In genomic region chr1:149927535-149928387, GRCh38 we compare ENCODE assay signal across 1 cellular context.
TF ChIP-seq lines count a peak whose summit lies in the region.

TSS of gene SF3B4 (minus strand) at chr1:149927803. CDS start at chr1:149927759, 44 bp downstream.

TF ChIP-seq in HepG2, 621 proteins besides CTCF, POLR2A, EP300 and RAD21 (continued from another document and continues in another):
- TF ChIP-seq SP1 (IDR thresholded peaks at IDR 0.05) (no peak), SP1 (CRISPR knock-in tag; IDR thresholded peaks at IDR 0.05) (peak; percentile 93), ZNF746 (CRISPR knock-in tag; IDR thresholded peaks at IDR 0.05) (0 out of 2 replicates have a peak, but pooled peaks have one; percentile 55), SRF (IDR thresholded peaks at IDR 0.05; ENCODE audit: low read depth, low read length) (0 out of 2 replicates have a peak, but pooled peaks have one; percentile 21), SP5 (CRISPR knock-in tag; IDR thresholded peaks at IDR 0.05; ENCODE audit: borderline replicate concordance, low read depth) (peak; percentile 83), TCF7L2 (IDR thresholded peaks at IDR 0.05; ENCODE audit: low read depth, low read length) (no peak), ZNF879 (CRISPR knock-in tag; IDR thresholded peaks at IDR 0.05) (no peak), ZNF709 (CRISPR knock-in tag; IDR thresholded peaks at IDR 0.05) (no peak), ZBTB49 (CRISPR knock-in tag; IDR thresholded peaks at IDR 0.05; ENCODE audit: borderline replicate concordance) (0 out of 2 replicates have a peak, but pooled peaks have one; percentile 39), PTBP1 (IDR thresholded peaks at IDR 0.05; ENCODE audit: low read depth, low read length, poor library complexity, severe bottlenecking) (no peak), HDAC2 (CRISPR knock-in tag; IDR thresholded peaks at IDR 0.05) (peak; percentile 77), SALL1 (CRISPR knock-in tag; IDR thresholded peaks at IDR 0.05) (peak; percentile 69; the same call in 1 of the 2 replicates), KDM5A (IDR thresholded peaks at IDR 0.05; ENCODE audit: borderline replicate concordance, low read length) (peak; percentile 88), UBTF (CRISPR knock-in tag; IDR thresholded peaks at IDR 0.05) (peak; percentile 62), NFKB2 (CRISPR knock-in tag; IDR thresholded peaks at IDR 0.05; ENCODE audit: borderline replicate concordance) (peak; percentile 63; the same call in 1 of the 2 replicates), ZNF749 (CRISPR knock-in tag; IDR thresholded peaks at IDR 0.05; ENCODE audit: borderline replicate concordance) (0 out of 2 replicates have a peak, but pooled peaks have one; percentile 68), MIXL1 (CRISPR knock-in tag; IDR thresholded peaks at IDR 0.05) (peak; percentile 9; the same call in 1 of the 2 replicates), EEA1 (CRISPR knock-in tag; IDR thresholded peaks at IDR 0.05; ENCODE audit: borderline replicate concordance) (no peak), ZFP37 (CRISPR knock-in tag; IDR thresholded peaks at IDR 0.05; ENCODE audit: borderline replicate concordance) (no peak; the same call in 1 of the 2 replicates), FUBP1 (CRISPR knock-in tag; IDR thresholded peaks at IDR 0.05; ENCODE audit: borderline replicate concordance) (0 out of 2 replicates have a peak, but pooled peaks have one; percentile 71), ZNF232 (CRISPR knock-in tag; IDR thresholded peaks at IDR 0.05; ENCODE audit: borderline replicate concordance) (peak; percentile 34; the same call in 1 of the 2 replicates), POLR2G (IDR thresholded peaks at IDR 0.05; ENCODE audit: low read depth, low read length) (peak; percentile 99), ZNF138 (CRISPR knock-in tag; IDR thresholded peaks at IDR 0.05; ENCODE audit: low read depth) (no peak), HMGXB4 (CRISPR knock-in tag; IDR thresholded peaks at IDR 0.05; ENCODE audit: borderline replicate concordance in 1 of 2, low read depth in 1 of 2) (peak; percentile 79 to 88), ZC3H13 (CRISPR knock-in tag; IDR thresholded peaks at IDR 0.05) (peak; percentile 73; the same call in 1 of the 2 replicates), KDM4B (CRISPR knock-in tag; IDR thresholded peaks at IDR 0.05) (0 out of 2 replicates have a peak, but pooled peaks have one; percentile 27), ZNF672 (CRISPR knock-in tag; IDR thresholded peaks at IDR 0.05) (0 out of 2 replicates have a peak, but pooled peaks have one; percentile 66), SOX13 (IDR thresholded peaks at IDR 0.05) (no peak), SOX13 (CRISPR knock-in tag; conservative IDR thresholded peaks at IDR 0.05 in 1 of 2, IDR thresholded peaks at IDR 0.05 in 1 of 2) (no peak; a peak in 1 of 4 replicates), KLF9 (CRISPR knock-in tag; IDR thresholded peaks at IDR 0.05; ENCODE audit: low read depth) (peak; percentile 55; the same call in 1 of the 2 replicates), IRF2 (CRISPR knock-in tag; IDR thresholded peaks at IDR 0.05) (peak; percentile 89), ZNF350 (CRISPR knock-in tag; IDR thresholded peaks at IDR 0.05; ENCODE audit: borderline replicate concordance, low read depth) (peak; percentile 65; the same call in 1 of the 2 replicates), SIX4 (CRISPR knock-in tag; IDR thresholded peaks at IDR 0.05) (no peak), SIN3B (IDR thresholded peaks at IDR 0.05; ENCODE audit: low read length) (peak; percentile 53)
- TF ChIP-seq, protein P1, sequence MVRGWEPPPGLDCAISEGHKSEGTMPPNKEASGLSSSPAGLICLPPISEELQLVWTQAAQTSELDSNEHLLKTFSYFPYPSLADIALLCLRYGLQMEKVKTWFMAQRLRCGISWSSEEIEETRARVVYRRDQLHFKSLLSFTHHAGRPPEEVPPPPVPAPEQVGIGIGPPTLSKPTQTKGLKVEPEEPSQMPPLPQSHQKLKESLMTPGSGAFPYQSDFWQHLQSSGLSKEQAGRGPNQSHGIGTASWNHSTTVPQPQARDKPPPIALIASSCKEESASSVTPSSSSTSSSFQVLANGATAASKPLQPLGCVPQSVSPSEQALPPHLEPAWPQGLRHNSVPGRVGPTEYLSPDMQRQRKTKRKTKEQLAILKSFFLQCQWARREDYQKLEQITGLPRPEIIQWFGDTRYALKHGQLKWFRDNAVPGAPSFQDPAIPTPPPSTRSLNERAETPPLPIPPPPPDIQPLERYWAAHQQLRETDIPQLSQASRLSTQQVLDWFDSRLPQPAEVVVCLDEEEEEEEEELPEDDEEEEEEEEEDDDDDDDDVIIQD (CRISPR knock-in tag; IDR thresholded peaks at IDR 0.05; ENCODE audit: low read depth), result peak; percentile 38; the same call in 1 of the 2 replicates
- TF ChIP-seq, protein P2, sequence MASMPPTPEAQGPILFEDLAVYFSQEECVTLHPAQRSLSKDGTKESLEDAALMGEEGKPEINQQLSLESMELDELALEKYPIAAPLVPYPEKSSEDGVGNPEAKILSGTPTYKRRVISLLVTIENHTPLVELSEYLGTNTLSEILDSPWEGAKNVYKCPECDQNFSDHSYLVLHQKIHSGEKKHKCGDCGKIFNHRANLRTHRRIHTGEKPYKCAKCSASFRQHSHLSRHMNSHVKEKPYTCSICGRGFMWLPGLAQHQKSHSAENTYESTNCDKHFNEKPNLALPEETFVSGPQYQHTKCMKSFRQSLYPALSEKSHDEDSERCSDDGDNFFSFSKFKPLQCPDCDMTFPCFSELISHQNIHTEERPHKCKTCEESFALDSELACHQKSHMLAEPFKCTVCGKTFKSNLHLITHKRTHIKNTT (CRISPR knock-in tag; IDR thresholded peaks at IDR 0.05), result no peak
- TF ChIP-seq, protein P3, sequence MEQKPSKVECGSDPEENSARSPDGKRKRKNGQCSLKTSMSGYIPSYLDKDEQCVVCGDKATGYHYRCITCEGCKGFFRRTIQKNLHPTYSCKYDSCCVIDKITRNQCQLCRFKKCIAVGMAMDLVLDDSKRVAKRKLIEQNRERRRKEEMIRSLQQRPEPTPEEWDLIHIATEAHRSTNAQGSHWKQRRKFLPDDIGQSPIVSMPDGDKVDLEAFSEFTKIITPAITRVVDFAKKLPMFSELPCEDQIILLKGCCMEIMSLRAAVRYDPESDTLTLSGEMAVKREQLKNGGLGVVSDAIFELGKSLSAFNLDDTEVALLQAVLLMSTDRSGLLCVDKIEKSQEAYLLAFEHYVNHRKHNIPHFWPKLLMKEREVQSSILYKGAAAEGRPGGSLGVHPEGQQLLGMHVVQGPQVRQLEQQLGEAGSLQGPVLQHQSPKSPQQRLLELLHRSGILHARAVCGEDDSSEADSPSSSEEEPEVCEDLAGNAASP (CRISPR knock-in tag; IDR thresholded peaks at IDR 0.05; ENCODE audit: borderline replicate concordance), result no peak
- TF ChIP-seq, protein P4, sequence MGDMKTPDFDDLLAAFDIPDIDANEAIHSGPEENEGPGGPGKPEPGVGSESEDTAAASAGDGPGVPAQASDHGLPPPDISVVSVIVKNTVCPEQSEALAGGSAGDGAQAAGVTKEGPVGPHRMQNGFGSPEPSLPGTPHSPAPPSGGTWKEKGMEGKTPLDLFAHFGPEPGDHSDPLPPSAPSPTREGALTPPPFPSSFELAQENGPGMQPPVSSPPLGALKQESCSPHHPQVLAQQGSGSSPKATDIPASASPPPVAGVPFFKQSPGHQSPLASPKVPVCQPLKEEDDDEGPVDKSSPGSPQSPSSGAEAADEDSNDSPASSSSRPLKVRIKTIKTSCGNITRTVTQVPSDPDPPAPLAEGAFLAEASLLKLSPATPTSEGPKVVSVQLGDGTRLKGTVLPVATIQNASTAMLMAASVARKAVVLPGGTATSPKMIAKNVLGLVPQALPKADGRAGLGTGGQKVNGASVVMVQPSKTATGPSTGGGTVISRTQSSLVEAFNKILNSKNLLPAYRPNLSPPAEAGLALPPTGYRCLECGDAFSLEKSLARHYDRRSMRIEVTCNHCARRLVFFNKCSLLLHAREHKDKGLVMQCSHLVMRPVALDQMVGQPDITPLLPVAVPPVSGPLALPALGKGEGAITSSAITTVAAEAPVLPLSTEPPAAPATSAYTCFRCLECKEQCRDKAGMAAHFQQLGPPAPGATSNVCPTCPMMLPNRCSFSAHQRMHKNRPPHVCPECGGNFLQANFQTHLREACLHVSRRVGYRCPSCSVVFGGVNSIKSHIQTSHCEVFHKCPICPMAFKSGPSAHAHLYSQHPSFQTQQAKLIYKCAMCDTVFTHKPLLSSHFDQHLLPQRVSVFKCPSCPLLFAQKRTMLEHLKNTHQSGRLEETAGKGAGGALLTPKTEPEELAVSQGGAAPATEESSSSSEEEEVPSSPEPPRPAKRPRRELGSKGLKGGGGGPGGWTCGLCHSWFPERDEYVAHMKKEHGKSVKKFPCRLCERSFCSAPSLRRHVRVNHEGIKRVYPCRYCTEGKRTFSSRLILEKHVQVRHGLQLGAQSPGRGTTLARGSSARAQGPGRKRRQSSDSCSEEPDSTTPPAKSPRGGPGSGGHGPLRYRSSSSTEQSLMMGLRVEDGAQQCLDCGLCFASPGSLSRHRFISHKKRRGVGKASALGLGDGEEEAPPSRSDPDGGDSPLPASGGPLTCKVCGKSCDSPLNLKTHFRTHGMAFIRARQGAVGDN (CRISPR knock-in tag; IDR thresholded peaks at IDR 0.05), result peak; percentile 87
- TF ChIP-seq, protein P5, sequence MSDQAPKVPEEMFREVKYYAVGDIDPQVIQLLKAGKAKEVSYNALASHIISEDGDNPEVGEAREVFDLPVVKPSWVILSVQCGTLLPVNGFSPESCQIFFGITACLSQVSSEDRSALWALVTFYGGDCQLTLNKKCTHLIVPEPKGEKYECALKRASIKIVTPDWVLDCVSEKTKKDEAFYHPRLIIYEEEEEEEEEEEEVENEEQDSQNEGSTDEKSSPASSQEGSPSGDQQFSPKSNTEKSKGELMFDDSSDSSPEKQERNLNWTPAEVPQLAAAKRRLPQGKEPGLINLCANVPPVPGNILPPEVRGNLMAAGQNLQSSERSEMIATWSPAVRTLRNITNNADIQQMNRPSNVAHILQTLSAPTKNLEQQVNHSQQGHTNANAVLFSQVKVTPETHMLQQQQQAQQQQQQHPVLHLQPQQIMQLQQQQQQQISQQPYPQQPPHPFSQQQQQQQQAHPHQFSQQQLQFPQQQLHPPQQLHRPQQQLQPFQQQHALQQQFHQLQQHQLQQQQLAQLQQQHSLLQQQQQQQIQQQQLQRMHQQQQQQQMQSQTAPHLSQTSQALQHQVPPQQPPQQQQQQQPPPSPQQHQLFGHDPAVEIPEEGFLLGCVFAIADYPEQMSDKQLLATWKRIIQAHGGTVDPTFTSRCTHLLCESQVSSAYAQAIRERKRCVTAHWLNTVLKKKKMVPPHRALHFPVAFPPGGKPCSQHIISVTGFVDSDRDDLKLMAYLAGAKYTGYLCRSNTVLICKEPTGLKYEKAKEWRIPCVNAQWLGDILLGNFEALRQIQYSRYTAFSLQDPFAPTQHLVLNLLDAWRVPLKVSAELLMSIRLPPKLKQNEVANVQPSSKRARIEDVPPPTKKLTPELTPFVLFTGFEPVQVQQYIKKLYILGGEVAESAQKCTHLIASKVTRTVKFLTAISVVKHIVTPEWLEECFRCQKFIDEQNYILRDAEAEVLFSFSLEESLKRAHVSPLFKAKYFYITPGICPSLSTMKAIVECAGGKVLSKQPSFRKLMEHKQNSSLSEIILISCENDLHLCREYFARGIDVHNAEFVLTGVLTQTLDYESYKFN (CRISPR knock-in tag; conservative IDR thresholded peaks at IDR 0.05), result no peak
